In the genomic region with DNA sequence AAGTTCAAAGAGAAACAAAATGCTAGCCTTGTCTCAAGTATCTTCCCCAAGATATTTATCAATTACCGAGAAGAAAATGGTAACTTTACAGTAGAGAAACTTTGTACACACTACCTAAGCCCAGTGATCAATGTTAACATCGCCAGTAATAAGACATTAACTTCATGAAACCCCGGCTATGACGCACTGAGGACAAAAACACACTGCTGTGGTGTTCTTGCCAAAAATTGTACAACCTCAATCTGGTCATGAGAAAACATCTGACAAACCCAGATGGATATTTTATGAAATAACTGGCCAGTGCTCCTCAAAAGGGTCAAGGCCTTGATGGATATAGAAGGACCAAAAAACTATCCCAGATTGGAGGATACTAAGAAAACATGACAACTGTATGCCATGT, we compare ENCODE assay signal across 38 cellular contexts.
"Had no signal": no experiment of that assay in that cellular context is flagged by ENCODE, and none has a peak within 500 bp of the region (broad histone marks: within the 10 kb centered on the region; RNA-seq: fewer than 3 reads in every experiment).

No MANE protein-coding gene starts in this region.

- H3K4me1 ChIP-seq: adrenal gland had no signal

- DNase-seq: activated B cell treated with CpG ODN at 0.5 μM for 24 hours; activated CD4-positive, alpha-beta memory T cell treated with anti-CD3 and anti-CD28 coated beads for 36 hours; activated CD4-positive, alpha-beta T cell treated with anti-CD3 and anti-CD28 coated beads for 4 hours; activated CD4-positive, alpha-beta T cell treated with anti-CD3 and anti-CD28 coated beads, Interleukin-2, amount 10 ng/mL, durations not matched to agents 24 days and 14 days; activated CD4-positive, alpha-beta T cell treated with anti-CD3 and anti-CD28 coated beads, Interleukin-2, amount 50 U/mL, for 1 hour; activated CD4-positive, alpha-beta T cell treated with anti-CD3 and anti-CD28 coated beads, Interleukin-2, amount 50 U/mL, for 4 hours; activated CD4-positive, CD25-positive, alpha-beta regulatory T cell treated with anti-CD3 and anti-CD28 coated beads, Interleukin-2, amount 50 U/mL, for 72 hours; activated CD8-positive, alpha-beta memory T cell treated with anti-CD3 and anti-CD28 coated beads, Interleukin-2, amount 50 U/mL, for 4 hours; activated CD8-positive, alpha-beta T cell treated with anti-CD3 and anti-CD28 coated beads for 36 hours; activated effector memory CD4-positive, alpha-beta T cell treated with anti-CD3 and anti-CD28 coated beads, Interleukin-2, amount 50 U/mL, for 16 hours; activated gamma-delta T cell treated with Interleukin-2 at 50 U/mL for 16 hours; activated naive CD4-positive, alpha-beta T cell; activated naive CD4-positive, alpha-beta T cell treated with anti-CD3 and anti-CD28 coated beads for 36 hours; activated naive CD4-positive, alpha-beta T cell treated with anti-CD3 and anti-CD28 coated beads, Interleukin-2, amount 50 U/mL, for 16 hours; activated naive CD8-positive, alpha-beta T cell treated with anti-CD3 and anti-CD28 coated beads for 36 hours; activated T-cell treated with anti-CD3 and anti-CD28 coated beads for 4 hours; activated T-cell treated with anti-CD3 and anti-CD28 coated beads, Interleukin-2, amount 50 U/mL, for 1 hour; activated T-cell treated with anti-CD3 and anti-CD28 coated beads, Interleukin-2, amount 50 U/mL, for 4 hours; activated T-cell treated with anti-CD3 and anti-CD28 coated beads, Interleukin-2, amount 50 U/mL, for 72 hours; adrenal gland; amniotic stem cell; aorta; caudate nucleus; cerebellar nuclear complex; T-cell; T-helper 2 cell; T-helper 9 cell had no signal

- H3K27me3 ChIP-seq: adrenal gland, cardiac muscle cell had no signal

- FAIRE-seq: astrocyte, bronchial epithelial cell, TTC549 had no signal

- H3K36me3 Mint-ChIP-seq: activated CD4-positive, alpha-beta memory T cell treated with anti-CD3 and anti-CD28 coated beads for 36 hours; activated naive CD8-positive, alpha-beta T cell treated with anti-CD3 and anti-CD28 coated beads for 36 hours; brain had no signal

- H3K27ac Mint-ChIP-seq: activated B cell treated with CpG ODN at 0.5 μM for 24 hours; activated CD4-positive, alpha-beta memory T cell treated with anti-CD3 and anti-CD28 coated beads for 36 hours; activated CD4-positive, alpha-beta T cell treated with anti-CD3 and anti-CD28 coated beads, Interleukin-2, amount 10 ng/mL, durations not matched to agents 24 days and 14 days; activated CD8-positive, alpha-beta T cell treated with anti-CD3 and anti-CD28 coated beads for 36 hours; activated naive CD4-positive, alpha-beta T cell treated with anti-CD3 and anti-CD28 coated beads for 36 hours; activated naive CD4-positive, alpha-beta T cell treated with anti-CD3 and anti-CD28 coated beads, Interleukin-2, amount 50 U/mL, for 72 hours; activated naive CD8-positive, alpha-beta T cell treated with anti-CD3 and anti-CD28 coated beads for 36 hours; activated T-cell treated with anti-CD3 and anti-CD28 coated beads, Interleukin-2, amount 50 U/mL, for 72 hours; activated T-helper 1 cell treated with anti-CD3 and anti-CD28 coated beads, Interleukin-12 subunit alpha, Interleukin-12 subunit beta, Interleukin-2, Interleukin-4 antibody, amounts not matched to agents 30 ng/mL and 10 ng/mL and 1 ng/mL, durations not matched to agents 14 hours and 24 hours and 36 hours; activated T-helper 17 cell treated with anti-CD3 and anti-CD28 coated beads, Interleukin-2, amount 50 U/mL, for 72 hours; brain; T-cell; T-helper 2 cell treated with Interferon-gamma antibody and Interleukin-4, amounts not matched to agents 5 μg/mL and 100 μg/mL, for 36 hours had no signal

- H3K9me3 ChIP-seq: adrenal gland had no signal

- H3K27ac ChIP-seq: adrenal gland, cardiac muscle cell, VCaP had no signal

- H3K4me3 ChIP-seq: adrenal gland, cardiac muscle cell had no signal

- ATAC-seq: activated CD8-positive, alpha-beta T cell treated with anti-CD3 and anti-CD28 coated beads for 36 hours; activated naive CD4-positive, alpha-beta T cell treated with anti-CD3 and anti-CD28 coated beads, Interleukin-2, amount 50 U/mL, for 72 hours; activated T-cell treated with anti-CD3 and anti-CD28 coated beads, Interleukin-2, amount 50 U/mL, for 4 hours; activated T-cell treated with anti-CD3 and anti-CD28 coated beads, Interleukin-2, amount 50 U/mL, for 72 hours; activated T-helper 17 cell treated with anti-CD3 and anti-CD28 coated beads, Interleukin-2, amount 50 U/mL, for 72 hours; T-cell had no signal

- H3K4me3 Mint-ChIP-seq: activated B cell treated with CpG ODN at 0.5 μM for 24 hours; activated CD4-positive, alpha-beta memory T cell treated with anti-CD3 and anti-CD28 coated beads for 36 hours; activated CD4-positive, alpha-beta T cell treated with anti-CD3 and anti-CD28 coated beads, Interleukin-2, amount 10 ng/mL, durations not matched to agents 24 days and 14 days; activated CD8-positive, alpha-beta T cell treated with anti-CD3 and anti-CD28 coated beads for 36 hours; activated naive CD4-positive, alpha-beta T cell treated with anti-CD3 and anti-CD28 coated beads for 36 hours; activated naive CD8-positive, alpha-beta T cell treated with anti-CD3 and anti-CD28 coated beads for 36 hours; activated T-cell treated with anti-CD3 and anti-CD28 coated beads, Interleukin-2, amount 50 U/mL, for 4 hours; activated T-cell treated with anti-CD3 and anti-CD28 coated beads, Interleukin-2, amount 50 U/mL, for 72 hours; activated T-helper 1 cell treated with anti-CD3 and anti-CD28 coated beads, Interleukin-12 subunit alpha, Interleukin-12 subunit beta, Interleukin-2, Interleukin-4 antibody, amounts not matched to agents 30 ng/mL and 10 ng/mL and 1 ng/mL, durations not matched to agents 14 hours and 24 hours and 36 hours; activated T-helper 17 cell treated with anti-CD3 and anti-CD28 coated beads, Interleukin-2, amount 50 U/mL, for 72 hours; brain; central memory CD8-positive, alpha-beta T cell; T-cell; T-helper 2 cell treated with Interferon-gamma antibody and Interleukin-4, amounts not matched to agents 5 μg/mL and 100 μg/mL, for 36 hours had no signal

- H3K4me1 Mint-ChIP-seq: activated B cell treated with CpG ODN at 0.5 μM for 24 hours; activated CD4-positive, alpha-beta T cell treated with anti-CD3 and anti-CD28 coated beads, Interleukin-2, amount 10 ng/mL, durations not matched to agents 24 days and 14 days; activated naive CD8-positive, alpha-beta T cell treated with anti-CD3 and anti-CD28 coated beads for 36 hours; brain; central memory CD8-positive, alpha-beta T cell; T-cell had no signal

- H3K36me3 ChIP-seq: adrenal gland, cardiac muscle cell had no signal
